ENCODE assay signal across 10 cellular contexts in genomic region chr2:30224147-30224546, GRCh38. TPM values are rescaled to one million over a fixed set of nuclear protein-coding genes. Genes with fewer than 3 reads are reported as not detected.
DNase-seq lines count a peak whose midpoint lies in the region; ATAC-seq and TF ChIP-seq lines count a peak whose summit lies in the region.
"Had no signal": no experiment of that assay in that cellular context is flagged by ENCODE, and none has a peak within 500 bp of the region (broad histone marks: within the 10 kb centered on the region; RNA-seq: fewer than 3 reads in every experiment).

No MANE protein-coding gene starts in this region.

- H3K9me3 ChIP-seq in upper lobe of left lung, result no peaks in the 10 kb centered on the region

- intact Hi-C loops in Right ventricle myocardium inferior (cut with DNase I) (no loop called here), cardiac septum (cut with DNase I) (no loop called here)

- H3K36me3 ChIP-seq in upper lobe of left lung, result no peaks in the 10 kb centered on the region

- H3K27ac Mint-ChIP-seq in activated naive CD4-positive, alpha-beta T cell treated with anti-CD3 and anti-CD28 coated beads, Interleukin-2, amount 50 U/mL, for 72 hours, result peak overlapping the region; percentile 1 to 66

- DNase-seq in Right ventricle myocardium inferior (ENCODE audit: missing footprints), result no peak
- no peak for DNase-seq in cardiac septum (ENCODE audit: low spot score)
- no peak for DNase-seq in activated naive CD4-positive, alpha-beta T cell treated with anti-CD3 and anti-CD28 coated beads, Interleukin-2, amount 50 U/mL, for 72 hours (ENCODE audit: low spot score in 2 of 2)
- peak; percentile 24 for DNase-seq in left lobe of liver (ENCODE audit: low spot score)
- DNase-seq in upper lobe of left lung, result no peak
- DNase-seq in NCI-H2081 (lab: John Stamatoyannopoulos, UW), result no peak
- no peak for DNase-seq in NCI-H2081 treated with DMSO at 0.1 percent for 48 hours (lab: John Stamatoyannopoulos, UW)
- no peak for DNase-seq in GM19240 (ENCODE audit: insufficient read length, low spot score)
- DNase-seq: NCI-H2171 had no signal

- H3K9me3 Mint-ChIP-seq in activated naive CD4-positive, alpha-beta T cell treated with anti-CD3 and anti-CD28 coated beads, Interleukin-2, amount 50 U/mL, for 72 hours, result no peaks in the 10 kb centered on the region

- TF ChIP-seq CTCF in upper lobe of left lung (IDR thresholded peaks at IDR 0.05), result no peak

- TF ChIP-seq POLR2A in upper lobe of left lung (IDR thresholded peaks at IDR 0.05), result no peak

- H3K4me1 ChIP-seq in upper lobe of left lung, result peaks cover 15 to 23% (median 18%) of the 10 kb centered on the region in 4 donors

- TF ChIP-seq EP300 in upper lobe of left lung (IDR thresholded peaks at IDR 0.05), result no peak

- no peaks in the 10 kb centered on the region for H3K27me3 ChIP-seq in upper lobe of left lung

- peaks cover 0 to 6% of the 10 kb centered on the region in 2 donors for H3K36me3 Mint-ChIP-seq in activated naive CD4-positive, alpha-beta T cell treated with anti-CD3 and anti-CD28 coated beads, Interleukin-2, amount 50 U/mL, for 72 hours

- ATAC-seq in Right ventricle myocardium inferior (peak; percentile 61), left lobe of liver (no peak), upper lobe of left lung (ENCODE audit: low FRiP score in 2 of 2) (no peak)
- ATAC-seq in activated naive CD4-positive, alpha-beta T cell treated with anti-CD3 and anti-CD28 coated beads, Interleukin-2, amount 50 U/mL, for 72 hours, result no peak

- peak overlapping the region in 3 of 4 donors; percentile 22 to 40 (median 32) for H3K27ac ChIP-seq in upper lobe of left lung

- H3K4me3 ChIP-seq in upper lobe of left lung, result no peak overlapping the region
- H3K4me3 ChIP-seq: smooth muscle cell had no signal

RNA-seq across cellular contexts. Expression of gene LBH, which starts 7.2 kb away (rescaled TPM):
- total RNA-seq in Right ventricle myocardium inferior, result 133 TPM
- total RNA-seq in cardiac septum, result 208 TPM
- 10 to 100 TPM; 67.0 to 88.2 TPM for total RNA-seq in activated naive CD4-positive, alpha-beta T cell treated with anti-CD3 and anti-CD28 coated beads, Interleukin-2, amount 50 U/mL, for 72 hours
- total RNA-seq in left lobe of liver, result 7.6 TPM
- 100 to 1,000 TPM in 4 of 6 donors, 10 to 100 TPM in 2; 45.6 to 270 (median 154) TPM for total RNA-seq in upper lobe of left lung
